Comparison of ENCODE assay signal across 11 cellular contexts in genomic region chr19:46878613-46879375, GRCh38. TPM values are rescaled to one million over a fixed set of nuclear protein-coding genes. Genes with fewer than 3 reads are reported as not detected.
DNase-seq lines count a peak whose midpoint lies in the region; ATAC-seq, FAIRE-seq and TF ChIP-seq lines count a peak whose summit lies in the region.
"Had no signal": no experiment of that assay in that cellular context is flagged by ENCODE, and none has a peak within 500 bp of the region (broad histone marks: within the 10 kb centered on the region; RNA-seq: fewer than 3 reads in every experiment).

No MANE protein-coding gene starts in this region.

- H3K4me3 Mint-ChIP-seq in naive thymus-derived CD4-positive, alpha-beta T cell = no peak overlapping the region

- H2BK120ac ChIP-seq in IMR-90 (ENCODE audit: low read depth, low read length) = peak overlapping the region; percentile 4; the same call in 1 of the 2 replicates
- H2BK120ac ChIP-seq in mesenchymal stem cell (ENCODE audit: low read depth, low read length) = no peak overlapping the region

- H2BK20ac ChIP-seq in IMR-90 (ENCODE audit: low read depth, low read length) = no peak overlapping the region

- H3K9me3 ChIP-seq in IMR-90 (ENCODE audit: control insufficient read depth, insufficient read depth, low read length) (no peaks in the 10 kb centered on the region), K562 (replicated peaks; ENCODE audit: control insufficient read depth, insufficient read depth, low read depth, low read length) (no peaks in the 10 kb centered on the region), mesenchymal stem cell (ENCODE audit: control insufficient read depth, low read length) (no peaks in the 10 kb centered on the region)
- no peaks in the 10 kb centered on the region for H3K9me3 ChIP-seq in naive thymus-derived CD4-positive, alpha-beta T cell (ENCODE audit: control insufficient read depth in 2 of 3, low read length in 3 of 3)
- H3K9me3 ChIP-seq: stomach had no signal

- H2BK5ac ChIP-seq in IMR-90 (ENCODE audit: low read depth, low read length, poor library complexity, severe bottlenecking) (peak overlapping the region; percentile 62), mesenchymal stem cell (ENCODE audit: low read depth, low read length, poor library complexity, severe bottlenecking) (no peak overlapping the region)

- no TSS peak for BruUV-seq in IMR-90 (replicated peaks; lab: Mats Ljungman, UMichigan)
- no TSS peak for BruUV-seq in K562 (replicated peaks; lab: Mats Ljungman, UMichigan)

- H2BK12ac ChIP-seq in mesenchymal stem cell (ENCODE audit: low read length in 2 of 2) = no peak overlapping the region

- H4K8ac ChIP-seq in IMR-90 (ENCODE audit: low read depth in 2 of 2, low read length in 2 of 2) = no peak overlapping the region
- H4K8ac ChIP-seq in mesenchymal stem cell (ENCODE audit: low read length) = no peak overlapping the region

- no peaks in the 10 kb centered on the region for H3K27me3 Mint-ChIP-seq in naive thymus-derived CD4-positive, alpha-beta T cell

- H3K4ac ChIP-seq in IMR-90 (ENCODE audit: low read depth, low read length) = peak overlapping the region; percentile 21
- no peak overlapping the region for H3K4ac ChIP-seq in mesenchymal stem cell (ENCODE audit: low read depth in 1 of 2, low read length in 2 of 2)

- H3K4me1 Mint-ChIP-seq in naive thymus-derived CD4-positive, alpha-beta T cell = peaks cover 0 to 16% (median 5%) of the 10 kb centered on the region in 7 donors

- TF ChIP-seq RAD21 in IMR-90 (IDR thresholded peaks at IDR 0.05; ENCODE audit: low read length) (peak; percentile 24), K562 (CRISPR knock-in tag; conservative IDR thresholded peaks at IDR 0.05 in 1 of 2, IDR thresholded peaks at IDR 0.05 in 1 of 2) (no peak)

- no peak for TF ChIP-seq POLR2A in IMR-90 (IDR thresholded peaks at IDR 0.05; ENCODE audit: low read depth, low read length)
- TF ChIP-seq POLR2A in K562 (conservative IDR thresholded peaks at IDR 0.05) = no peak

- H3K36me3 ChIP-seq in IMR-90 (ENCODE audit: control insufficient read depth, insufficient read depth, low read length) (no peaks in the 10 kb centered on the region), K562 (ENCODE audit: control insufficient read depth, insufficient read depth, low read length) (peaks cover 10% of the 10 kb centered on the region), mesenchymal stem cell (ENCODE audit: control insufficient read depth in 1 of 2, insufficient read depth in 2 of 2, low read depth in 1 of 2, low read length in 2 of 2) (peaks cover 0 to 7% of the 10 kb centered on the region in 2 experiments)
- H3K36me3 ChIP-seq in naive thymus-derived CD4-positive, alpha-beta T cell (ENCODE audit: control insufficient read depth in 2 of 3, insufficient read depth in 3 of 3, low read length in 3 of 3) = no peaks in the 10 kb centered on the region
- H3K36me3 ChIP-seq: cardiac muscle cell, stomach had no signal

- H4K20me1 ChIP-seq in IMR-90 (ENCODE audit: insufficient read depth, low read length) (peaks cover 29% of the 10 kb centered on the region), K562 (replicated peaks; ENCODE audit: control insufficient read depth, insufficient read depth, low read length) (no peaks in the 10 kb centered on the region)

- peak overlapping the region in 1 of 9 donors; percentile 25 for H3K27ac Mint-ChIP-seq in naive thymus-derived CD4-positive, alpha-beta T cell

- peak overlapping the region; percentile 33; the same call in 1 of the 2 replicates for H3K4me2 ChIP-seq in IMR-90 (ENCODE audit: low read depth, low read length)
- no peak overlapping the region for H3K4me2 ChIP-seq in K562 (ENCODE audit: insufficient read depth, low read length)
- H3K4me2 ChIP-seq in mesenchymal stem cell (ENCODE audit: low read length, poor library complexity, severe bottlenecking) = no peak overlapping the region

- FAIRE-seq in K562 (lab: Jason Lieb, UNC) = no peak

- H2AK9ac ChIP-seq in IMR-90 (replicated peaks; ENCODE audit: low read depth, low read length, poor library complexity) = no peak overlapping the region

- dilution Hi-C loops in IMR-90 (cut with HindIII; ENCODE audit: low sequenced_read_pairs, unreplicated experiment) = no loop called here

- in situ Hi-C loops in IMR-90 (cut with MboI; ENCODE audit: low sequenced_read_pairs) = no loop called here
- in situ Hi-C loops in K562 (cut with MboI) = no loop called here

- TF ChIP-seq EP300 in K562 (IDR thresholded peaks at IDR 0.05; ENCODE audit: low read length) = no peak

- ATAC-seq in IMR-90 (ENCODE audit: low read depth) (peak; percentile 85), K562 (peak; percentile 27; the same call in 1 of the 3 replicates), GM21528 (IDR thresholded peaks at IDR 0.05; ENCODE audit: low FRiP score, unreplicated experiment) (no peak), GM21576 (IDR thresholded peaks at IDR 0.05; ENCODE audit: unreplicated experiment) (no peak)
- ATAC-seq in naive thymus-derived CD4-positive, alpha-beta T cell = no peak

- H3K4me1 ChIP-seq in IMR-90 (ENCODE audit: control insufficient read depth, insufficient read depth, low read length) = peaks cover 10% of the 10 kb centered on the region; the same call in 1 of the 2 replicates
- peaks cover 2 to 3% of the 10 kb centered on the region in 2 experiments; a peak in 2 of 5 replicates for H3K4me1 ChIP-seq in K562 (replicated peaks in 1 of 2; ENCODE audit: control insufficient read depth in 2 of 2, insufficient read depth in 2 of 2, low read length in 2 of 2)
- peaks cover 18% of the 10 kb centered on the region for H3K4me1 ChIP-seq in mesenchymal stem cell (ENCODE audit: control insufficient read depth, insufficient read depth, low read depth, low read length)
- no peaks in the 10 kb centered on the region for H3K4me1 ChIP-seq in naive thymus-derived CD4-positive, alpha-beta T cell (ENCODE audit: control insufficient read depth in 2 of 2, insufficient read depth in 2 of 2, low read length in 2 of 2)

- H3K27me3 ChIP-seq in IMR-90 (ENCODE audit: control insufficient read depth, insufficient read depth, low read length) (no peaks in the 10 kb centered on the region), K562 (ENCODE audit: control insufficient read depth in 2 of 2, insufficient read depth in 2 of 2, low read length in 2 of 2) (no peaks in the 10 kb centered on the region), mesenchymal stem cell (ENCODE audit: control insufficient read depth in 1 of 2, insufficient read depth in 1 of 2, low read length in 2 of 2) (no peaks in the 10 kb centered on the region)
- H3K27me3 ChIP-seq in naive thymus-derived CD4-positive, alpha-beta T cell (ENCODE audit: control insufficient read depth in 2 of 2, insufficient read depth in 2 of 2, low read length in 2 of 2) = no peaks in the 10 kb centered on the region
- H3K27me3 ChIP-seq: cardiac muscle cell, stomach had no signal

- no peaks in the 10 kb centered on the region for H3K9me3 Mint-ChIP-seq in naive thymus-derived CD4-positive, alpha-beta T cell

- intact Hi-C loops in IMR-90 (cut with micrococcal nuclease) = loop anchor here (5.0 kb wide), 1 partner anchor 54 kb away; no protein-coding TSS in a partner anchor
- intact Hi-C loops in K562 (cut with micrococcal nuclease) = no loop called here
- intact Hi-C loops in naive thymus-derived CD4-positive, alpha-beta T cell (cut with micrococcal nuclease) = no loop called here

- DNase-seq in ELF-1 (ENCODE audit: low read depth, low spot score) (peak; percentile 47), IMR-90 (peak; percentile 93), K562 (ENCODE audit: extremely low read depth in 1 of 4, low spot score in 3 of 4) (no peak), mesenchymal stem cell (peak; percentile 87)
- DNase-seq in naive thymus-derived CD4-positive, alpha-beta T cell = no peak
- DNase-seq in central memory CD4-positive, alpha-beta T cell = no peak
- DNase-seq: NCI-H187, stomach had no signal

- peaks cover 0 to 12% (median 0%) of the 10 kb centered on the region in 5 donors for H3K36me3 Mint-ChIP-seq in naive thymus-derived CD4-positive, alpha-beta T cell

- H3K56ac ChIP-seq in IMR-90 (ENCODE audit: extremely low read depth, insufficient read depth, low read length) = no peak overlapping the region

- H4K5ac ChIP-seq in IMR-90 (ENCODE audit: low read depth, low read length) = no peak overlapping the region

- CTCF ChIA-PET in IMR-90 (lab: Yijun Ruan, JAX) = no interaction called here
- CTCF ChIA-PET in K562 (lab: Yijun Ruan, JAX; ENCODE audit: low intra/inter-chr PET ratio) = no interaction called here
- CTCF ChIA-PET in naive thymus-derived CD4-positive, alpha-beta T cell (lab: Charles Lee) = no interaction called here

- H3K14ac ChIP-seq in IMR-90 (replicated peaks; ENCODE audit: low read depth, low read length) = peak overlapping the region; percentile 18; the same call in 1 of the 2 replicates
- H3K14ac ChIP-seq in mesenchymal stem cell (ENCODE audit: low read length in 2 of 2) = no peak overlapping the region

- POLR2A ChIA-PET in IMR-90 (lab: Charles Lee; ENCODE audit: unreplicated experiment) (interaction anchor here (0.7 kb wide), 1 partner anchor 15 kb away, joined by 5 read pairs; no protein-coding TSS in a partner anchor), K562 (lab: Yijun Ruan, JAX) (interaction anchor here (0.7 to 1.4 kb wide), 3 partner anchors 12 to 118 kb away, joined by 3 to 4 read pairs (median 4); no protein-coding TSS in a partner anchor)
- POLR2A ChIA-PET in naive thymus-derived CD4-positive, alpha-beta T cell (lab: Charles Lee) = no interaction called here

- H3K79me1 ChIP-seq in IMR-90 (ENCODE audit: low read depth in 1 of 2, low read length in 2 of 2) (peaks cover 31 to 82% of the 10 kb centered on the region in 2 experiments), mesenchymal stem cell (replicated peaks; ENCODE audit: low read length, poor library complexity, severe bottlenecking) (peaks cover 12% of the 10 kb centered on the region)

- peaks cover 13% of the 10 kb centered on the region for H3K9me1 ChIP-seq in IMR-90 (ENCODE audit: insufficient read depth, low read length)
- H3K9me1 ChIP-seq in K562 (ENCODE audit: control insufficient read depth, insufficient read depth, low read length) = no peaks in the 10 kb centered on the region

- H3K9ac ChIP-seq in IMR-90 (ENCODE audit: low read depth, low read length) (no peak overlapping the region), K562 (ENCODE audit: insufficient read depth in 1 of 2, low read depth in 2 of 2, low read length in 2 of 2) (peak overlapping the region in 1 of 2 experiments; percentile 28; a peak in 1 of 4 replicates), mesenchymal stem cell (ENCODE audit: low read length) (peak overlapping the region; percentile 72)

- 0% methylated on average over 4 of the region's 9 CpGs; no CpG with 5 or more reads in 1 of the 2 experiments for WGBS in IMR-90 (ENCODE audit: extremely low coverage in 2 of 2, insufficient read length in 1 of 2), 2 experiments
- 55% methylated on average over 9 of the region's 9 CpGs for WGBS in K562 (ENCODE audit: insufficient coverage, low coverage, missing lambda C conversion rate)
- WGBS in mesenchymal stem cell = 36% methylated on average over 9 of the region's 9 CpGs

- H2AFZ ChIP-seq in IMR-90 (replicated peaks; ENCODE audit: low read length, poor library complexity) = no peak overlapping the region
- H2AFZ ChIP-seq in K562 (ENCODE audit: low read depth, low read length) = no peak overlapping the region
- no peak overlapping the region for H2AFZ ChIP-seq in mesenchymal stem cell (ENCODE audit: low read depth, low read length)

- H3K27ac ChIP-seq in IMR-90 (ENCODE audit: insufficient read depth, low read length) = peak overlapping the region; percentile 51
- H3K27ac ChIP-seq in K562 (ENCODE audit: extremely low read depth, low read depth, low read length) = no peak overlapping the region
- H3K27ac ChIP-seq in mesenchymal stem cell (ENCODE audit: low read length, poor library complexity, severe bottlenecking) = peak overlapping the region; percentile 80
- H3K27ac ChIP-seq in naive thymus-derived CD4-positive, alpha-beta T cell (ENCODE audit: low read depth, low read length) = no peak overlapping the region
- H3K27ac ChIP-seq: cardiac muscle cell, stomach had no signal

- H4K91ac ChIP-seq in IMR-90 (ENCODE audit: insufficient read depth, low read depth, low read length) (no peak overlapping the region), mesenchymal stem cell (ENCODE audit: low read length) (peak overlapping the region; percentile 27)

- H2AK5ac ChIP-seq in IMR-90 (ENCODE audit: low read depth, low read length) = 0 out of 2 replicates have a peak overlapping the region, but pooled peaks have one; percentile 37
- peak overlapping the region; percentile 35 for H2AK5ac ChIP-seq in mesenchymal stem cell (ENCODE audit: low read length, severe bottlenecking)

- no peak overlapping the region for H3K23ac ChIP-seq in IMR-90 (ENCODE audit: low read depth, low read length)
- no peak overlapping the region for H3K23ac ChIP-seq in mesenchymal stem cell (ENCODE audit: low read length in 2 of 2)

- H3K4me3 ChIP-seq in IMR-90 (ENCODE audit: insufficient read depth, low read depth, low read length) = no peak overlapping the region
- no peak overlapping the region for H3K4me3 ChIP-seq in K562
- H3K4me3 ChIP-seq in mesenchymal stem cell (ENCODE audit: insufficient read depth in 1 of 2, low read depth in 1 of 2, low read length in 2 of 2) = peak overlapping the region in 1 of 2 experiments; percentile 30
- no peak overlapping the region for H3K4me3 ChIP-seq in naive thymus-derived CD4-positive, alpha-beta T cell (ENCODE audit: low read length)
- H3K4me3 ChIP-seq: cardiac muscle cell, stomach had no signal

- H2BK15ac ChIP-seq in IMR-90 (ENCODE audit: low read depth, low read length) = no peak overlapping the region
- no peak overlapping the region for H2BK15ac ChIP-seq in mesenchymal stem cell (ENCODE audit: low read depth, poor library complexity, severe bottlenecking)

- TF ChIP-seq CTCF in IMR-90 (conservative IDR thresholded peaks at IDR 0.05; ENCODE audit: low read depth, low read length) (no peak), K562 (IDR thresholded peaks at IDR 0.05 in 2 of 3, conservative IDR thresholded peaks at IDR 0.05 in 1 of 3; ENCODE audit: insufficient read depth in 2 of 3, low read depth in 1 of 3, low read length in 3 of 3) (no peak)

- H3K79me2 ChIP-seq in K562 (ENCODE audit: control insufficient read depth, insufficient read depth, low read length) = peaks cover 31% of the 10 kb centered on the region

- no peak overlapping the region for H3K18ac ChIP-seq in IMR-90 (ENCODE audit: low read depth, low read length)
- H3K18ac ChIP-seq in mesenchymal stem cell (ENCODE audit: low read depth in 1 of 2, low read length in 2 of 2) = no peak overlapping the region

RNA-seq across cellular contexts. Expression of gene ARHGAP35, which starts 18.0 kb away (rescaled TPM):
- total RNA-seq in IMR-90 (2012; rRNA removed) (28.9 and 29.0 TPM in 2 replicates), K562 (2014; rRNA removed) (10.2 and 13.8 TPM in 2 replicates), K562 (2014; rRNA removed; fragmentation: Illumina TruSeq; extraction: Trizol) (13.9 TPM in 2 replicates), K562 (2015; rRNA removed; fragmentation: Illumina TruSeq; extraction: Trizol) (16.0 and 16.2 TPM in 2 replicates), K562 (2021) (24.5 and 26.4 TPM in 2 replicates)
- polyA plus RNA-seq in IMR-90 (2012; rRNA removed) (16.4 and 18.7 TPM in 2 replicates), K562 (2011; rRNA removed) (9.8 and 10.2 TPM in 2 replicates), K562 (2014; fragmentation: Illumina TruSeq; extraction: Trizol) (15.7 and 18.6 TPM in 2 replicates), K562 (2014; fragmentation: Nextera tagmentation; extraction: Ambion mirVana) (1 to 10 TPM in 1 of 2 experiments, under 1 TPM in 1; 0.27 to 1.1 TPM), K562 (2014; rRNA removed) (7.6 and 9.4 TPM in 2 replicates)
- 10.3 and 12.5 TPM in 2 replicates for polyA plus RNA-seq in IMR-90 (2012; cell fraction: cytosol; rRNA removed)
- 17.8 and 19.1 TPM in 2 replicates for polyA plus RNA-seq in IMR-90 (2012; cell fraction: nucleus; rRNA removed; ENCODE audit: low replicate concordance)
- total RNA-seq in K562 (2011; cell fraction: chromatin; rRNA removed; ENCODE audit: low replicate concordance) = 56.5 and 65.8 TPM in 2 replicates
- total RNA-seq in K562 (2011; cell fraction: nucleolus; rRNA removed) = 33.2 and 33.8 TPM in 2 replicates
- 42.5 and 45.8 TPM in 2 replicates for total RNA-seq in K562 (2011; cell fraction: nucleoplasm; rRNA removed)
- polyA plus RNA-seq in K562 (2011; cell fraction: cytosol; rRNA removed) = 7.1 and 11.1 TPM in 2 replicates
- polyA plus RNA-seq in K562 (2011; cell fraction: nucleus; rRNA removed) = 10.6 and 12.9 TPM in 2 replicates
- 16.8 and 21.4 TPM in 2 replicates for polyA plus RNA-seq in K562 (2012)
- 26.2 and 28.7 TPM in 2 replicates for polyA minus RNA-seq in K562 (2011; rRNA and poly(A)+ RNA removed)
- 16.0 and 16.7 TPM in 2 replicates for polyA minus RNA-seq in K562 (2011; cell fraction: cytosol; rRNA and poly(A)+ RNA removed)
- 16.4 and 22.9 TPM in 2 replicates for polyA minus RNA-seq in K562 (2011; cell fraction: nucleus; rRNA and poly(A)+ RNA removed)
- polyA plus RNA-seq in mesenchymal stem cell (2013, experiment 1 of 2) = 40.0 TPM
- polyA plus RNA-seq in mesenchymal stem cell (2013, experiment 2 of 2) = 36.9 TPM
- total RNA-seq in naive thymus-derived CD4-positive, alpha-beta T cell = 10 to 100 TPM; 22.2 to 29.4 (median 24.5) TPM
- 1 to 10 TPM; 2.3 to 4.8 TPM for polyA plus RNA-seq in naive thymus-derived CD4-positive, alpha-beta T cell

RNA-seq across cellular contexts. Expression of gene AP2S1, which starts 28.1 kb away (rescaled TPM):
- total RNA-seq in IMR-90 (2012; rRNA removed) = 134 and 144 TPM in 2 replicates
- 274 and 374 TPM in 2 replicates for polyA plus RNA-seq in IMR-90 (2012; rRNA removed)
- polyA plus RNA-seq in IMR-90 (2012; cell fraction: cytosol; rRNA removed) = 459 and 604 TPM in 2 replicates
- 129 and 153 TPM in 2 replicates for polyA plus RNA-seq in IMR-90 (2012; cell fraction: nucleus; rRNA removed; ENCODE audit: low replicate concordance)
- 19.6 and 27.0 TPM in 2 replicates for total RNA-seq in K562 (2011; cell fraction: chromatin; rRNA removed; ENCODE audit: low replicate concordance)
- 40.3 and 42.5 TPM in 2 replicates for total RNA-seq in K562 (2011; cell fraction: nucleolus; rRNA removed)
- total RNA-seq in K562 (2011; cell fraction: nucleoplasm; rRNA removed) = 31.1 and 45.0 TPM in 2 replicates
- 294 and 338 TPM in 2 replicates for total RNA-seq in K562 (2014; rRNA removed)
- 95.3 and 97.5 TPM in 2 replicates for total RNA-seq in K562 (2014; rRNA removed; fragmentation: Illumina TruSeq; extraction: Trizol)
- 131 and 143 TPM in 2 replicates for total RNA-seq in K562 (2015; rRNA removed; fragmentation: Illumina TruSeq; extraction: Trizol)
- 254 and 263 TPM in 2 replicates for total RNA-seq in K562 (2021)
- 136 and 171 TPM in 2 replicates for polyA plus RNA-seq in K562 (2011; rRNA removed)
- polyA plus RNA-seq in K562 (2011; cell fraction: cytosol; rRNA removed) = 201 and 310 TPM in 2 replicates
- 91.4 and 98.6 TPM in 2 replicates for polyA plus RNA-seq in K562 (2011; cell fraction: nucleus; rRNA removed)
- 190 and 267 TPM in 2 replicates for polyA plus RNA-seq in K562 (2012)
- polyA plus RNA-seq in K562 (2014; fragmentation: Illumina TruSeq; extraction: Trizol) = 118 and 172 TPM in 2 replicates
- 10 to 100 TPM; 32.4 to 72.0 TPM for polyA plus RNA-seq in K562 (2014; fragmentation: Nextera tagmentation; extraction: Ambion mirVana)
- polyA plus RNA-seq in K562 (2014; rRNA removed) = 196 and 212 TPM in 2 replicates
- polyA minus RNA-seq in K562 (2011; rRNA and poly(A)+ RNA removed) = 57.4 and 64.7 TPM in 2 replicates
- polyA minus RNA-seq in K562 (2011; cell fraction: cytosol; rRNA and poly(A)+ RNA removed) = 73.8 and 86.9 TPM in 2 replicates
- polyA minus RNA-seq in K562 (2011; cell fraction: nucleus; rRNA and poly(A)+ RNA removed) = 14.7 and 22.1 TPM in 2 replicates
- polyA plus RNA-seq in mesenchymal stem cell (2013, experiment 1 of 2) = 284 TPM
- polyA plus RNA-seq in mesenchymal stem cell (2013, experiment 2 of 2) = 308 TPM
- total RNA-seq in naive thymus-derived CD4-positive, alpha-beta T cell = 100 to 1,000 TPM in 1 of 5 experiments, 10 to 100 TPM in 4; 34.4 to 116 (median 46.5) TPM
- polyA plus RNA-seq in naive thymus-derived CD4-positive, alpha-beta T cell = 10 to 100 TPM; 60.4 to 71.0 TPM

Comparison
In these comparisons a context has a peak if more than half of its experiments do, and no peak if none do; other contexts are left out.
1. DNase-seq: peak in ELF-1 (single experiment), IMR-90 (single experiment) and mesenchymal stem cell (single experiment); none in K562 (0 of 4), naive thymus-derived CD4-positive, alpha-beta T cell (0 of 9) and central memory CD4-positive, alpha-beta T cell (single experiment).
2. ATAC-seq: peak in IMR-90 (single experiment) and K562 (single experiment); none in naive thymus-derived CD4-positive, alpha-beta T cell (single experiment), GM21528 (single experiment) and GM21576 (single experiment).
3. H3K27ac ChIP-seq: peak in IMR-90 (single experiment) and mesenchymal stem cell (single experiment); none in K562 (single experiment) and naive thymus-derived CD4-positive, alpha-beta T cell (single experiment).